12 cellular contexts compared by ENCODE assay signal in the genomic region with DNA sequence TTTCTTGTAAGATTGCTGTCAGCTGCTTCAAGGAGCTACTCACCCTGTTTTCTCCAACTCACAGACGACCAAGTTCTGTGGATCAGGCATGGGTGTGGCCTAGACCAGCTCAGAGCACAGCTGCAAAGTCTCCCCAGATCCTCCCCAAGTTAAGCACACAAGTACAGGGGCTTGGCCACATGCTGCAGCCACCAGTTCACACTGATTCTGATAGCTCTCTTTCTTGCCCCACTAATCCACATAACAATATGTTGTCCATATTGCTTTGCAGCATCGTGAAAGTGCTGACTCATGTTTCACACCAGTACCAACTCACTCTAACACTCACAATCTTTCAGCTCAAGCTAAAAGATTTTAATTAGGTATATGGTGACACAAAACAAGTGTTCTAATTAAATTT.
DNase-seq lines count a peak whose midpoint lies in the region; ATAC-seq, FAIRE-seq and TF ChIP-seq lines count a peak whose summit lies in the region.
"Had no signal": no experiment of that assay in that cellular context is flagged by ENCODE, and none has a peak within 500 bp of the region (broad histone marks: within the 10 kb centered on the region; RNA-seq: fewer than 3 reads in every experiment).

No MANE protein-coding gene starts in this region.

- H3K4me1 ChIP-seq in breast epithelium (no peaks in the 10 kb centered on the region), SJCRH30 (0 out of 2 replicates have a peak, but pooled peaks cover 7% of the 10 kb centered on the region), small intestine (ENCODE audit: control insufficient read depth in 2 of 2, insufficient read depth in 1 of 2, low read depth in 1 of 2, low read length in 1 of 2) (no peaks in the 10 kb centered on the region), tibial artery (no peaks in the 10 kb centered on the region)
- H3K4me1 ChIP-seq: BLaER1 had no signal

- POLR2A ChIA-PET in MCF 10A (lab: Yijun Ruan, JAX) = interaction anchor here (0.6 kb wide), 1 partner anchor 84 kb away, joined by 3 read pairs; no protein-coding TSS in a partner anchor

- H3K4me1 Mint-ChIP-seq in MCF 10A (ENCODE audit: insufficient read depth, unreplicated experiment) = no peaks in the 10 kb centered on the region
- H3K4me1 Mint-ChIP-seq: IgD-negative memory B cell had no signal

- intact Hi-C loops in MCF 10A (cut with micrococcal nuclease) (no loop called here), breast epithelium (cut with DNase I; ENCODE audit: low total_unique reads) (no loop called here), tibial artery (cut with DNase I; ENCODE audit: low total_unique reads) (no loop called here)

- no peaks in the 10 kb centered on the region for H3K36me3 ChIP-seq in breast epithelium
- no peaks in the 10 kb centered on the region for H3K36me3 ChIP-seq in SJCRH30
- no peaks in the 10 kb centered on the region for H3K36me3 ChIP-seq in small intestine (ENCODE audit: control insufficient read depth in 2 of 2, insufficient read depth in 2 of 2, low read length in 2 of 2)
- H3K36me3 ChIP-seq in tibial artery = no peaks in the 10 kb centered on the region
- H3K36me3 ChIP-seq: BLaER1 had no signal

- H3K27ac Mint-ChIP-seq in MCF 10A (ENCODE audit: low read depth, unreplicated experiment) = no peak overlapping the region
- H3K27ac Mint-ChIP-seq: IgD-negative memory B cell had no signal

- H3K9me3 ChIP-seq in breast epithelium = no peaks in the 10 kb centered on the region
- no peaks in the 10 kb centered on the region for H3K9me3 ChIP-seq in SJCRH30 (replicated peaks)
- H3K9me3 ChIP-seq in small intestine (ENCODE audit: control insufficient read depth, low read depth) = no peaks in the 10 kb centered on the region
- no peaks in the 10 kb centered on the region for H3K9me3 ChIP-seq in tibial artery
- H3K9me3 ChIP-seq: BLaER1 had no signal

- no peaks in the 10 kb centered on the region for H3K27me3 ChIP-seq in breast epithelium
- no peaks in the 10 kb centered on the region for H3K27me3 ChIP-seq in SJCRH30
- no peaks in the 10 kb centered on the region for H3K27me3 ChIP-seq in small intestine (ENCODE audit: control insufficient read depth in 2 of 2, insufficient read depth in 2 of 2, low read length in 2 of 2)
- no peaks in the 10 kb centered on the region for H3K27me3 ChIP-seq in tibial artery
- H3K27me3 ChIP-seq: BLaER1 had no signal

- CTCF ChIA-PET in MCF 10A (lab: Yijun Ruan, JAX) = interaction anchor here (0.6 to 1.5 kb wide), 2 partner anchors 60 to 111 kb away, joined by 3 to 5 read pairs; no protein-coding TSS in a partner anchor

- no peaks in the 10 kb centered on the region for H3K27me3 Mint-ChIP-seq in MCF 10A (ENCODE audit: insufficient read depth, unreplicated experiment)
- H3K27me3 Mint-ChIP-seq: IgD-negative memory B cell had no signal

- BruUV-seq in MCF 10A (replicated peaks; lab: Mats Ljungman, UMichigan) = no TSS peak

- no peak for FAIRE-seq in small intestine (lab: Jason Lieb, UNC)

- no peaks in the 10 kb centered on the region for H3K36me3 Mint-ChIP-seq in MCF 10A (ENCODE audit: insufficient read depth, unreplicated experiment)
- H3K36me3 Mint-ChIP-seq: IgD-negative memory B cell had no signal

- H3K27ac ChIP-seq in breast epithelium (no peak overlapping the region), SJCRH30 (no peak overlapping the region), small intestine (ENCODE audit: low read depth in 1 of 2, low read length in 1 of 2) (no peak overlapping the region), tibial artery (no peak overlapping the region)
- H3K27ac ChIP-seq: BLaER1, PC-9 had no signal

- DNase-seq in MCF 10A (ENCODE audit: unreplicated experiment) = peak; percentile 6
- no peak for DNase-seq in breast epithelium (ENCODE audit: low spot score in 2 of 2)
- DNase-seq in SJCRH30 = peak; percentile 54 to 67
- DNase-seq in fibroblast of peridontal ligament (ENCODE audit: extremely low read depth) = peak; percentile 16
- peak; percentile 4 for DNase-seq in small intestine
- DNase-seq in NAMALWA (ENCODE audit: low spot score) = no peak
- DNase-seq in tibial artery = no peak
- DNase-seq: cerebellar nuclear complex, PC-9 had no signal

- no peak overlapping the region for H3K4me3 Mint-ChIP-seq in MCF 10A (ENCODE audit: unreplicated experiment)
- H3K4me3 Mint-ChIP-seq: IgD-negative memory B cell had no signal

- H3K9me3 Mint-ChIP-seq in MCF 10A (ENCODE audit: unreplicated experiment) = no peaks in the 10 kb centered on the region

- no peak overlapping the region for H3K4me3 ChIP-seq in breast epithelium
- no peak overlapping the region for H3K4me3 ChIP-seq in SJCRH30
- no peak overlapping the region for H3K4me3 ChIP-seq in small intestine (ENCODE audit: low read depth in 1 of 2, low read length in 2 of 2)
- no peak overlapping the region for H3K4me3 ChIP-seq in tibial artery
- H3K4me3 ChIP-seq: BLaER1, PC-9 had no signal

- 36 to 41% (median 39%) methylated on average over 2 of the region's 2 CpGs for WGBS in small intestine, 3 donors

- no peak for ATAC-seq in GM19351 (IDR thresholded peaks at IDR 0.05; ENCODE audit: unreplicated experiment)

- TF ChIP-seq POLR2A in breast epithelium (IDR thresholded peaks at IDR 0.05) = no peak

- TF ChIP-seq CTCF in MCF 10A (IDR thresholded peaks at IDR 0.05; ENCODE audit: unreplicated experiment) (no peak), breast epithelium (IDR thresholded peaks at IDR 0.05) (no peak), tibial artery (IDR thresholded peaks at IDR 0.05) (no peak)

Comparison
In these comparisons a context has a peak if more than half of its experiments do, and no peak if none do; other contexts are left out.
1. DNase-seq: peak in MCF 10A (single experiment), SJCRH30 (2 of 2), fibroblast of peridontal ligament (single experiment) and small intestine (single experiment); none in breast epithelium (0 of 2), NAMALWA (single experiment) and tibial artery (0 of 2).